Comparison of ENCODE assay signal across 11 cellular contexts in genomic region chr20:4092136-4092479, GRCh38.
"Had no signal": no experiment of that assay in that cellular context is flagged by ENCODE, and none has a peak within 500 bp of the region (broad histone marks: within the 10 kb centered on the region; RNA-seq: fewer than 3 reads in every experiment).

No MANE protein-coding gene starts in this region.

- H3K4me3 Mint-ChIP-seq: dendritic cell treated with granulocyte-macrophage colony-stimulating factor and Interleukin-4, amounts not matched to agents 40 ng/mL and 50 ng/mL, for 4 days; neural crest cell had no signal

- H3K9me3 ChIP-seq: ovary, sigmoid colon, thoracic aorta had no signal

- H3K27me3 ChIP-seq: ovary, sigmoid colon had no signal

- H3K27ac Mint-ChIP-seq: dendritic cell treated with granulocyte-macrophage colony-stimulating factor and Interleukin-4, amounts not matched to agents 40 ng/mL and 50 ng/mL, for 4 days had no signal

- FAIRE-seq: frontal cortex had no signal

- H3K4me1 Mint-ChIP-seq: neural crest cell had no signal

- H3K27ac ChIP-seq: lower lobe of right lung, ovary, sigmoid colon had no signal

- DNase-seq: activated T-cell treated with anti-CD3 and anti-CD28 coated beads for 4 hours; effector memory CD4-positive, alpha-beta T cell; sigmoid colon had no signal

- H3K4me1 ChIP-seq: sigmoid colon had no signal

- H3K4me3 ChIP-seq: heart right ventricle, lower lobe of right lung, ovary, sigmoid colon, thoracic aorta had no signal

- ATAC-seq: activated CD4-positive, CD25-positive, alpha-beta regulatory T cell treated with anti-CD3 and anti-CD28 coated beads, Interleukin-2, amount 50 U/mL, for 24 hours had no signal

- H3K36me3 ChIP-seq: heart right ventricle, lower lobe of right lung, ovary, sigmoid colon, thoracic aorta had no signal
